Comparison of ENCODE assay signal across 8 cellular contexts in the genomic region with DNA sequence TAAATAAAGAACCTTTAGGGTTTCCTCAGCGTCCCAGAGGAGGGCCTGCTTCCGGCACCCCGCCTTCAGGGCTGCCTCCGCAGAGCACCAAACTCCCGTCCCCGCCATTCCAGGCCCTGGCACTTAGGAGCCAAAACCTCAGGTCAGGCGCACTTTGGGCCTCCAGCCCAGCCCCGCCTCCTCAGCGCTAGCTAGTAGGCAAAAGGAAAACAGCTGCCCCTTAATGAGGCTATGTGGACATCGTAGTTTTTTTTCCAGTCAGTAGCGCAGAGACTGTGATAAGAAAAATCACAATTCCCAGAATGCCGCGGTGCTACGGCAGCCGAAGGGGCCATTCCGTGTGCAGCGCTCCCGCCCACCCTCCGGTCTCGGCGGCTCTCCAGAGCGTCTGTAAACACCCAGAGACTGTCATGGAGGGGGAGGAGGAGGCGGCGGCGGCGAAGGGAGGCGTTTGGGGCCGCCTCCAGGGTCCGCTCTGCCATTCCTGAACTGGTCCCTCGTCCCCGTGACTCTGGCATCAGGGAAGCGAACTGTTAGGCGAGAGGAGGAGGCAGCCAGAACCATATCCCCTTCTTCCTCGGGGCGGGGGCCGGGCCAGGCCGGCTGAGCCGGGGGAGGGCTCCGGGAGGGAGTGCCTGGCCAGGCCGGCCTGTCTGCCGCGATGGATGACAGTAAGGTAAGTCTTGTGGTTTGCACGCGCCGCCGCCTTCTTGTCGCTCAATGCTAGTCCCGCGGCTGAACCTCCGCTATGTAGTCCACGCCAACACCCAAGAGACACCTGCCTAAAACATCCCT. TPM values are rescaled to one million over a fixed set of nuclear protein-coding genes. Genes with fewer than 3 reads are reported as not detected.
A peak's percentile ranks its signal among the peaks of the same experiment; 100 is the strongest.
DNase-seq lines count a peak whose midpoint lies in the region; ATAC-seq and TF ChIP-seq lines count a peak whose summit lies in the region.

A gene with protein sequence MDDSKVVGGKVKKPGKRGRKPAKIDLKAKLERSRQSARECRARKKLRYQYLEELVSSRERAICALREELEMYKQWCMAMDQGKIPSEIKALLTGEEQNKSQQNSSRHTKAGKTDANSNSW (plus strand): TSS at position 365 of the 795 bp plus-strand sequence. CDS start 297 bp downstream, at position 662.

- peak within 1 kb of the TSS; percentile 76 for H3K27ac ChIP-seq in C4-2B
- H3K27ac ChIP-seq in duodenal mucosa (ENCODE audit: low read depth, low read length): peak within 1 kb of the TSS; percentile 90
- peak within 1 kb of the TSS; percentile 93 to 98 (median 97) for H3K27ac ChIP-seq in right lobe of liver

- peak; percentile 83 for TF ChIP-seq POLR2A in right lobe of liver (IDR thresholded peaks at IDR 0.05)

- CTCF ChIA-PET in activated CD4-positive, alpha-beta memory T cell treated with anti-CD3 and anti-CD28 coated beads, Interleukin-2, amount 10 ng/mL, durations not matched to agents 7 days and 5 days (lab: Charles Lee): interaction anchor here (0.8 to 2.9 kb wide), 5 partner anchors 34 to 125 kb away, joined by 3 to 11 read pairs (median 4); a partner anchor contains a TSS

- DNase-seq in NCI-H748 treated with DMSO at 0.1 percent for 48 hours (lab: John Stamatoyannopoulos, UW): peak; percentile 78
- peak; percentile 86 for DNase-seq in activated CD4-positive, alpha-beta memory T cell treated with anti-CD3 and anti-CD28 coated beads, Interleukin-2, amount 10 ng/mL, durations not matched to agents 7 days and 5 days
- DNase-seq in right lobe of liver: peak; percentile 92 to 96 (median 96)
- peak; percentile 76 to 84 for DNase-seq in stimulated activated CD4-positive, alpha-beta T cell treated with anti-CD3 and anti-CD28 coated beads, Interleukin-4, amount 100 ng/mL, for 4 hours

- H3K4me3 Mint-ChIP-seq in activated CD4-positive, alpha-beta memory T cell treated with anti-CD3 and anti-CD28 coated beads, Interleukin-2, amount 10 ng/mL, durations not matched to agents 7 days and 5 days: peak within 1 kb of the TSS; percentile 89

- peaks cover 64% of the 10 kb centered on the region for H3K4me1 Mint-ChIP-seq in activated CD4-positive, alpha-beta memory T cell treated with anti-CD3 and anti-CD28 coated beads, Interleukin-2, amount 10 ng/mL, durations not matched to agents 7 days and 5 days

- under 1% methylated on average over 22 of the region's 51 CpGs for WGBS in right lobe of liver (ENCODE audit: insufficient coverage, low coverage, low lambda C conversion rate, missing lambda C conversion rate)

- peaks cover 26% of the 10 kb centered on the region for H3K36me3 Mint-ChIP-seq in activated CD4-positive, alpha-beta memory T cell treated with anti-CD3 and anti-CD28 coated beads, Interleukin-2, amount 10 ng/mL, durations not matched to agents 7 days and 5 days (ENCODE audit: low read depth)

- peak; percentile 74 for ATAC-seq in GM19351 (IDR thresholded peaks at IDR 0.05; ENCODE audit: unreplicated experiment)
- ATAC-seq in HG03521 (IDR thresholded peaks at IDR 0.05; ENCODE audit: unreplicated experiment): peak; percentile 68
- ATAC-seq in right lobe of liver: peak; percentile 92 to 96 (median 94)

- peak within 1 kb of the TSS; percentile 86 to 92 for H3K4me3 ChIP-seq in duodenal mucosa (ENCODE audit: low read depth in 1 of 2, low read length in 2 of 2)
- peak within 1 kb of the TSS; percentile 67 to 87 (median 73) for H3K4me3 ChIP-seq in right lobe of liver

- intact Hi-C loops in right lobe of liver (cut with DNase I): no loop called here

- H3K9me3 ChIP-seq in duodenal mucosa (ENCODE audit: control insufficient read depth in 1 of 2, low read length in 2 of 2) (no peaks in the 10 kb centered on the region), right lobe of liver (no peaks in the 10 kb centered on the region)

- no peaks in the 10 kb centered on the region for H3K9me3 Mint-ChIP-seq in activated CD4-positive, alpha-beta memory T cell treated with anti-CD3 and anti-CD28 coated beads, Interleukin-2, amount 10 ng/mL, durations not matched to agents 7 days and 5 days

- H3K4me1 ChIP-seq in duodenal mucosa (ENCODE audit: control insufficient read depth in 1 of 2, insufficient read depth in 2 of 2, low read length in 2 of 2) (peaks cover 13 to 16% of the 10 kb centered on the region in 2 donors), right lobe of liver (peaks cover 0 to 9% (median 3%) of the 10 kb centered on the region in 4 donors)

- H3K27me3 ChIP-seq in duodenal mucosa (ENCODE audit: control insufficient read depth in 1 of 2, insufficient read depth in 2 of 2, low read length in 2 of 2) (no peaks in the 10 kb centered on the region), right lobe of liver (no peaks in the 10 kb centered on the region)

- H3K36me3 ChIP-seq in duodenal mucosa (ENCODE audit: control insufficient read depth in 1 of 2, insufficient read depth in 2 of 2, low read length in 2 of 2) (peaks cover 0 to 6% of the 10 kb centered on the region in 2 donors), right lobe of liver (no peaks in the 10 kb centered on the region)

- peak within 1 kb of the TSS; percentile 83 to 87 for H3K9ac ChIP-seq in duodenal mucosa (ENCODE audit: low read depth in 1 of 2, low read length in 2 of 2)

- POLR2A ChIA-PET in activated CD4-positive, alpha-beta memory T cell treated with anti-CD3 and anti-CD28 coated beads, Interleukin-2, amount 10 ng/mL, durations not matched to agents 7 days and 5 days (lab: Charles Lee): interaction anchor here (0.6 to 3.3 kb wide), 25 partner anchors 10 to 254 kb away, joined by 3 to 32 read pairs (median 4); a partner anchor contains a TSS

- no peaks in the 10 kb centered on the region for H3K27me3 Mint-ChIP-seq in activated CD4-positive, alpha-beta memory T cell treated with anti-CD3 and anti-CD28 coated beads, Interleukin-2, amount 10 ng/mL, durations not matched to agents 7 days and 5 days

- TF ChIP-seq CTCF in C4-2B (conservative IDR thresholded peaks at IDR 0.05): no peak
- TF ChIP-seq CTCF in right lobe of liver (IDR thresholded peaks at IDR 0.05): no peak

- peak within 1 kb of the TSS; percentile 95 for H3K27ac Mint-ChIP-seq in activated CD4-positive, alpha-beta memory T cell treated with anti-CD3 and anti-CD28 coated beads, Interleukin-2, amount 10 ng/mL, durations not matched to agents 7 days and 5 days

RNA-seq across cellular contexts. Expression of the gene that starts here (rescaled TPM):
- total RNA-seq in activated CD4-positive, alpha-beta memory T cell treated with anti-CD3 and anti-CD28 coated beads, Interleukin-2, amount 10 ng/mL, durations not matched to agents 7 days and 5 days: 10 to 100 TPM; 24.2 to 26.1 TPM
- total RNA-seq in right lobe of liver: 10 to 100 TPM; 24.3 to 28.5 (median 26.8) TPM

Comparison
In these comparisons a context has a peak if more than half of its experiments do, and no peak if none do; other contexts are left out.
1. Peak in every context shown above with its lines: DNase-seq, ATAC-seq, H3K4me3 ChIP-seq and H3K27ac ChIP-seq.